In genomic region chr2:161814008-161814660, GRCh38 we compare ENCODE assay signal across 17 cellular contexts.
"Had no signal": no experiment of that assay in that cellular context is flagged by ENCODE, and none has a peak within 500 bp of the region (broad histone marks: within the 10 kb centered on the region; RNA-seq: fewer than 3 reads in every experiment).

No MANE protein-coding gene starts in this region.

- H3K79me2 ChIP-seq: hepatocyte had no signal

- H3K4me1 ChIP-seq: foreskin keratinocyte had no signal

- H3K9me3 ChIP-seq: neutrophil had no signal

- DNase-seq: effector CD4-positive, alpha-beta T cell; endodermal cell; erythroblast; head of caudate nucleus; kidney; naive thymus-derived CD4-positive, alpha-beta T cell; posterior cingulate gyrus; right cardiac atrium; stimulated activated CD4-positive, alpha-beta T cell treated with anti-CD3 and anti-CD28 coated beads, Interleukin-2, amount 100 ng/mL, for 48 hours; stimulated activated naive CD4-positive, alpha-beta T cell treated with Interleukin-2 at 50 U/mL for 16 hours; trophoblast cell had no signal

- ATAC-seq: foreskin keratinocyte; naive thymus-derived CD4-positive, alpha-beta T cell; right cardiac atrium had no signal

- H3K4me3 ChIP-seq: coronary artery, hepatocyte, smooth muscle cell had no signal

- H3K27ac ChIP-seq: coronary artery, foreskin keratinocyte, hepatocyte, neutrophil had no signal

- H3K4me2 ChIP-seq: hepatocyte, smooth muscle cell had no signal

- FAIRE-seq: endothelial cell of umbilical vein, kidney had no signal

- H3K27me3 ChIP-seq: foreskin keratinocyte, hepatocyte, neutrophil had no signal

- H2AFZ ChIP-seq: hepatocyte had no signal

- H3K36me3 ChIP-seq: neutrophil had no signal
